ENCODE assay signal across 30 cellular contexts in genomic region chr11:111684259-111684658, GRCh38.
"Had no signal": no experiment of that assay in that cellular context is flagged by ENCODE, and none has a peak within 500 bp of the region (broad histone marks: within the 10 kb centered on the region; RNA-seq: fewer than 3 reads in every experiment).

No MANE protein-coding gene starts in this region.

- ATAC-seq: left ventricle myocardium superior; lower lobe of right lung; mucosa of descending colon; natural killer cell treated with Interleukin-12 subunit alpha and Interleukin-12 subunit beta and Interleukin-15 and Interleukin-18, amount 100 ng/mL, for 72 hours; stimulated activated effector memory CD8-positive, alpha-beta T cell treated with anti-CD3 and anti-CD28 coated beads, Interleukin-12 subunit alpha, Interleukin-12 subunit beta, amount 100 ng/mL, for 72 hours had no signal

- H3K4me1 Mint-ChIP-seq: immature natural killer cell; memory B cell; neural crest cell; stimulated activated effector memory CD8-positive, alpha-beta T cell treated with anti-CD3 and anti-CD28 coated beads, Interleukin-12 subunit alpha, Interleukin-12 subunit beta, amount 100 ng/mL, for 72 hours had no signal

- H3K4me1 ChIP-seq: lower lobe of right lung, prostate gland, sigmoid colon, stomach, tibial nerve, upper lobe of left lung, uterus had no signal

- H3K27me3 ChIP-seq: esophagus muscularis mucosa, neutrophil, sigmoid colon, stomach, tibial nerve, upper lobe of left lung, uterus had no signal

- H3K36me3 ChIP-seq: prostate gland, uterus had no signal

- H3K9me3 Mint-ChIP-seq: immature natural killer cell; memory B cell; naive B cell; natural killer cell treated with Interleukin-12 subunit alpha and Interleukin-12 subunit beta and Interleukin-15 and Interleukin-18, amount 100 ng/mL, for 72 hours; neural crest cell; stimulated activated effector memory CD8-positive, alpha-beta T cell treated with anti-CD3 and anti-CD28 coated beads, Interleukin-12 subunit alpha, Interleukin-12 subunit beta, amount 100 ng/mL, for 72 hours had no signal

- H3K27ac ChIP-seq: coronary artery, esophagus muscularis mucosa, lower lobe of right lung, neutrophil, prostate gland, sigmoid colon, stomach, thoracic aorta, tibial nerve, upper lobe of left lung, uterus had no signal

- H3K4me3 ChIP-seq: coronary artery, esophagus muscularis mucosa, lower lobe of right lung, mucosa of descending colon, prostate gland, sigmoid colon, stomach, thoracic aorta, tibial nerve, upper lobe of left lung, uterus had no signal

- H3K9me3 ChIP-seq: esophagus muscularis mucosa, lower lobe of right lung, mucosa of descending colon, neutrophil, prostate gland, sigmoid colon, stomach, thoracic aorta, tibial nerve, upper lobe of left lung, uterus had no signal

- H3K4me3 Mint-ChIP-seq: immature natural killer cell; memory B cell; naive B cell; natural killer cell treated with Interleukin-12 subunit alpha and Interleukin-12 subunit beta and Interleukin-15 and Interleukin-18, amount 100 ng/mL, for 72 hours; neural crest cell; stimulated activated effector memory CD8-positive, alpha-beta T cell treated with anti-CD3 and anti-CD28 coated beads, Interleukin-12 subunit alpha, Interleukin-12 subunit beta, amount 100 ng/mL, for 72 hours had no signal

- DNase-seq: dermis blood vessel endothelial cell; effector memory CD4-positive, alpha-beta T cell; foreskin melanocyte; hypothalamus; immature natural killer cell; islet precursor cell; kidney glomerular epithelial cell; left ventricle myocardium superior; lower lobe of right lung; mucosa of descending colon; naive B cell; right cardiac atrium; sigmoid colon; stimulated activated CD4-positive, alpha-beta T cell treated with anti-CD3 and anti-CD28 coated beads, Interleukin-2, amount 100 ng/mL, for 24 hours; stimulated activated CD4-positive, alpha-beta T cell treated with anti-CD3 and anti-CD28 coated beads, Interleukin-4, amount 100 ng/mL, for 24 hours; stimulated activated naive CD4-positive, alpha-beta T cell treated with Interleukin-2 at 50 U/mL for 16 hours; stomach; substantia nigra; upper lobe of left lung; uterus had no signal

- H3K27me3 Mint-ChIP-seq: memory B cell; naive B cell; natural killer cell treated with Interleukin-12 subunit alpha and Interleukin-12 subunit beta and Interleukin-15 and Interleukin-18, amount 100 ng/mL, for 72 hours had no signal

- H3K27ac Mint-ChIP-seq: immature natural killer cell; memory B cell; naive B cell; natural killer cell treated with Interleukin-12 subunit alpha and Interleukin-12 subunit beta and Interleukin-15 and Interleukin-18, amount 100 ng/mL, for 72 hours; stimulated activated effector memory CD8-positive, alpha-beta T cell treated with anti-CD3 and anti-CD28 coated beads, Interleukin-12 subunit alpha, Interleukin-12 subunit beta, amount 100 ng/mL, for 72 hours had no signal
